ENCODE assay signal across 19 cellular contexts in the genomic region with DNA sequence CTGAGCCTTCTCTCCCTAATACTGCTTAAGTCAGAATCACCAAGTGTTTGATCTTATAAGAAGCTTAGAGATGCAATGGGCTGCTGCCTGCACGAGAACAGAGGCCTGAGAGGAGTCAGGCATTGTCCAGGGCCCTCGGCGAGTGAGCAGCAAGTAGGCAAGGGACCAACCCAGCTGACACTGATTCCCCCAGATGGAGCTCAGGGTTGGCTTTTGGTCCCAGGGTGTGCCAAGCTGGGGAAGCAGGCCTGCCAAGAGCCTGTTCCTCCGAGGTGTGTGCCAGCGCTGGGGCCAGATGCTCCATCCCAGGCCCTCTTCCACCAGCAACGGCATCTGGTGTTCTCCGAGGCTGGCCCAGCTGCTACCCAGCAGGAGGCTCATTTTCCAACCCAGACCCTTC.
DNase-seq lines count a peak whose midpoint lies in the region; ATAC-seq and TF ChIP-seq lines count a peak whose summit lies in the region.
"Had no signal": no experiment of that assay in that cellular context is flagged by ENCODE, and none has a peak within 500 bp of the region (broad histone marks: within the 10 kb centered on the region; RNA-seq: fewer than 3 reads in every experiment).

No MANE protein-coding gene starts in this region.

- ATAC-seq in natural killer cell treated with Interleukin-12 subunit alpha and Interleukin-12 subunit beta and Interleukin-15 and Interleukin-18, amount 100 ng/mL, for 72 hours, result no peak
- ATAC-seq in natural killer cell, result no peak
- no peak for ATAC-seq in CD8-positive, alpha-beta T cell
- ATAC-seq: pancreas had no signal

- H3K27me3 ChIP-seq in mammary epithelial cell (ENCODE audit: insufficient read depth, low read length), result no peaks in the 10 kb centered on the region
- no peaks in the 10 kb centered on the region for H3K27me3 ChIP-seq in CD8-positive, alpha-beta T cell (ENCODE audit: insufficient read depth, low read length)
- H3K27me3 ChIP-seq: BLaER1 treated with 17β-estradiol and CSF1 and Interleukin-3, amounts not matched to agents 10 nM and 100 nM; breast epithelium; pancreas; vagina had no signal

- H3K27ac ChIP-seq in mammary epithelial cell (ENCODE audit: insufficient read depth, low read depth, low read length), result no peak overlapping the region
- no peak overlapping the region for H3K27ac ChIP-seq in CD8-positive, alpha-beta T cell (ENCODE audit: low read depth, low read length)
- H3K27ac ChIP-seq: BLaER1 treated with 17β-estradiol and CSF1 and Interleukin-3, amounts not matched to agents 10 nM and 100 nM; breast epithelium; pancreas; RWPE1; vagina had no signal

- H3K9me3 Mint-ChIP-seq in natural killer cell treated with Interleukin-12 subunit alpha and Interleukin-12 subunit beta and Interleukin-15 and Interleukin-18, amount 100 ng/mL, for 72 hours, result peaks cover 3% of the 10 kb centered on the region
- no peaks in the 10 kb centered on the region for H3K9me3 Mint-ChIP-seq in natural killer cell
- H3K9me3 Mint-ChIP-seq in CD8-positive, alpha-beta T cell, result peaks cover 2% of the 10 kb centered on the region
- H3K9me3 Mint-ChIP-seq: activated CD4-positive, alpha-beta T cell treated with anti-CD3 and anti-CD28 coated beads, Interleukin-2, amount 10 ng/mL, durations not matched to agents 24 days and 14 days had no signal

- peaks cover 5 to 8% of the 10 kb centered on the region in 2 donors for H3K27me3 Mint-ChIP-seq in natural killer cell treated with Interleukin-12 subunit alpha and Interleukin-12 subunit beta and Interleukin-15 and Interleukin-18, amount 100 ng/mL, for 72 hours
- H3K27me3 Mint-ChIP-seq in natural killer cell (ENCODE audit: low read depth in 2 of 2), result peaks cover 6 to 7% of the 10 kb centered on the region in 2 donors
- H3K27me3 Mint-ChIP-seq in CD8-positive, alpha-beta T cell (ENCODE audit: low read depth), result no peaks in the 10 kb centered on the region
- H3K27me3 Mint-ChIP-seq: activated CD4-positive, alpha-beta T cell treated with anti-CD3 and anti-CD28 coated beads, Interleukin-2, amount 10 ng/mL, durations not matched to agents 24 days and 14 days had no signal

- POLR2A ChIA-PET in CD8-positive, alpha-beta T cell (lab: Charles Lee), result no interaction called here

- H3K79me2 ChIP-seq in mammary epithelial cell (ENCODE audit: insufficient read depth, low read length), result no peaks in the 10 kb centered on the region

- H3K36me3 ChIP-seq in mammary epithelial cell (ENCODE audit: insufficient read depth, low read length), result no peaks in the 10 kb centered on the region
- no peaks in the 10 kb centered on the region for H3K36me3 ChIP-seq in CD8-positive, alpha-beta T cell (ENCODE audit: insufficient read depth, low read length)
- H3K36me3 ChIP-seq: BLaER1 treated with 17β-estradiol and CSF1 and Interleukin-3, amounts not matched to agents 10 nM and 100 nM; breast epithelium; pancreas; vagina had no signal

- peak; percentile 42 for DNase-seq in natural killer cell treated with Interleukin-12 subunit alpha and Interleukin-12 subunit beta and Interleukin-15 and Interleukin-18, amount 100 ng/mL, for 72 hours (ENCODE audit: low spot score)
- DNase-seq in natural killer cell, result no peak
- peak; percentile 30 for DNase-seq in cerebellum (ENCODE audit: low spot score)
- peak; percentile 38 for DNase-seq in inferior parietal cortex (ENCODE audit: extremely low spot score)
- peak; percentile 74 for DNase-seq in superior temporal gyrus (ENCODE audit: extremely low spot score)
- DNase-seq in central memory CD4-positive, alpha-beta T cell, result no peak
- no peak for DNase-seq in mammary epithelial cell
- no peak for DNase-seq in CD8-positive, alpha-beta T cell
- DNase-seq: activated CD4-positive, alpha-beta T cell treated with anti-CD3 and anti-CD28 coated beads, Interleukin-2, amount 10 ng/mL, durations not matched to agents 24 days and 14 days; erythroblast; H9; NCI-H345; pancreas had no signal

- H4K20me1 ChIP-seq in mammary epithelial cell (ENCODE audit: insufficient read depth, low read length), result no peaks in the 10 kb centered on the region
- H4K20me1 ChIP-seq: BLaER1 treated with 17β-estradiol and CSF1 and Interleukin-3, amounts not matched to agents 10 nM and 100 nM had no signal

- no peak overlapping the region for H3K27ac Mint-ChIP-seq in natural killer cell treated with Interleukin-12 subunit alpha and Interleukin-12 subunit beta and Interleukin-15 and Interleukin-18, amount 100 ng/mL, for 72 hours
- no peak overlapping the region for H3K27ac Mint-ChIP-seq in natural killer cell
- H3K27ac Mint-ChIP-seq in CD8-positive, alpha-beta T cell, result no peak overlapping the region
- H3K27ac Mint-ChIP-seq: activated CD4-positive, alpha-beta T cell treated with anti-CD3 and anti-CD28 coated beads, Interleukin-2, amount 10 ng/mL, durations not matched to agents 24 days and 14 days; activated T-helper 2 cell treated with anti-CD3 and anti-CD28 coated beads, Interferon-gamma antibody, Interleukin-2, Interleukin-4, amounts not matched to agents 10 μg/mL and 5 μg/mL and 100 μg/mL, durations not matched to agents 14 hours and 24 hours and 36 hours; H9 had no signal

- no peaks in the 10 kb centered on the region for H3K36me3 Mint-ChIP-seq in natural killer cell treated with Interleukin-12 subunit alpha and Interleukin-12 subunit beta and Interleukin-15 and Interleukin-18, amount 100 ng/mL, for 72 hours
- H3K36me3 Mint-ChIP-seq in natural killer cell, result no peaks in the 10 kb centered on the region
- no peaks in the 10 kb centered on the region for H3K36me3 Mint-ChIP-seq in CD8-positive, alpha-beta T cell

- no TSS peak for BruUV-seq in mammary epithelial cell (replicated peaks; lab: Mats Ljungman, UMichigan)

- H3K4me1 ChIP-seq in mammary epithelial cell (ENCODE audit: insufficient read depth, low read length), result no peaks in the 10 kb centered on the region
- H3K4me1 ChIP-seq in CD8-positive, alpha-beta T cell (ENCODE audit: insufficient read depth, low read length), result no peaks in the 10 kb centered on the region
- H3K4me1 ChIP-seq: BLaER1 treated with 17β-estradiol and CSF1 and Interleukin-3, amounts not matched to agents 10 nM and 100 nM; breast epithelium; pancreas had no signal

- dilution Hi-C loops in mammary epithelial cell (cut with HindIII; ENCODE audit: low sequenced_read_pairs), result no loop called here

- no peak overlapping the region for H3K9ac ChIP-seq in mammary epithelial cell (ENCODE audit: insufficient read depth, low read length)
- H3K9ac ChIP-seq: BLaER1 treated with 17β-estradiol and CSF1 and Interleukin-3, amounts not matched to agents 10 nM and 100 nM had no signal

- in situ Hi-C loops in mammary epithelial cell (cut with MboI; ENCODE audit: low sequenced_read_pairs in 2 of 2), result no loop called here

- intact Hi-C loops in natural killer cell (cut with micrococcal nuclease) (no loop called here), mammary epithelial cell (cut with micrococcal nuclease) (no loop called here)
- intact Hi-C loops in CD8-positive, alpha-beta T cell (cut with DNase I, micrococcal nuclease), result no loop called here

- no peak overlapping the region for H3K4me3 Mint-ChIP-seq in natural killer cell treated with Interleukin-12 subunit alpha and Interleukin-12 subunit beta and Interleukin-15 and Interleukin-18, amount 100 ng/mL, for 72 hours
- no peak overlapping the region for H3K4me3 Mint-ChIP-seq in natural killer cell
- H3K4me3 Mint-ChIP-seq in CD8-positive, alpha-beta T cell, result no peak overlapping the region
- H3K4me3 Mint-ChIP-seq: activated CD4-positive, alpha-beta T cell treated with anti-CD3 and anti-CD28 coated beads, Interleukin-2, amount 10 ng/mL, durations not matched to agents 24 days and 14 days; H9 had no signal

- H2AFZ ChIP-seq in mammary epithelial cell (ENCODE audit: low read depth, low read length), result no peak overlapping the region

- no peaks in the 10 kb centered on the region for H3K4me1 Mint-ChIP-seq in natural killer cell treated with Interleukin-12 subunit alpha and Interleukin-12 subunit beta and Interleukin-15 and Interleukin-18, amount 100 ng/mL, for 72 hours (ENCODE audit: low read depth in 2 of 2)
- no peaks in the 10 kb centered on the region for H3K4me1 Mint-ChIP-seq in natural killer cell
- H3K4me1 Mint-ChIP-seq in CD8-positive, alpha-beta T cell (ENCODE audit: low read depth), result no peaks in the 10 kb centered on the region
- H3K4me1 Mint-ChIP-seq: activated CD4-positive, alpha-beta T cell treated with anti-CD3 and anti-CD28 coated beads, Interleukin-2, amount 10 ng/mL, durations not matched to agents 24 days and 14 days had no signal

- CTCF ChIA-PET in mammary epithelial cell (lab: Charles Lee; ENCODE audit: low non-redundant PET), result no interaction called here
- CTCF ChIA-PET in CD8-positive, alpha-beta T cell (lab: Charles Lee), result interaction anchor here (0.6 kb wide), 1 partner anchor 10 kb away, joined by 3 read pairs; no protein-coding TSS in a partner anchor

- no peaks in the 10 kb centered on the region for H3K9me3 ChIP-seq in mammary epithelial cell (replicated peaks; ENCODE audit: insufficient read depth, low read length)
- H3K9me3 ChIP-seq in CD8-positive, alpha-beta T cell (ENCODE audit: low read length), result no peaks in the 10 kb centered on the region
- H3K9me3 ChIP-seq: breast epithelium, pancreas, vagina had no signal

- no peak overlapping the region for H3K4me3 ChIP-seq in mammary epithelial cell (replicated peaks in 1 of 3; ENCODE audit: insufficient read depth in 1 of 3, low read depth in 2 of 3, low read length in 3 of 3)
- H3K4me3 ChIP-seq in CD8-positive, alpha-beta T cell (ENCODE audit: low read depth, low read length), result no peak overlapping the region
- H3K4me3 ChIP-seq: BLaER1 treated with 17β-estradiol and CSF1 and Interleukin-3, amounts not matched to agents 10 nM and 100 nM; breast epithelium; pancreas; smooth muscle cell; vagina had no signal

- no peak for TF ChIP-seq CTCF in natural killer cell (IDR thresholded peaks at IDR 0.05)
- no peak for TF ChIP-seq CTCF in mammary epithelial cell (conservative IDR thresholded peaks at IDR 0.05 in 1 of 2, IDR thresholded peaks at IDR 0.05 in 1 of 2; ENCODE audit: extremely low read depth in 1 of 2, insufficient read depth in 1 of 2, low read depth in 1 of 2, low read length in 2 of 2)
- no peak for TF ChIP-seq CTCF in CD8-positive, alpha-beta T cell (IDR thresholded peaks at IDR 0.05)

- H3K4me2 ChIP-seq in mammary epithelial cell (ENCODE audit: insufficient read depth, low read depth, low read length), result no peak overlapping the region
- H3K4me2 ChIP-seq: BLaER1 treated with 17β-estradiol and CSF1 and Interleukin-3, amounts not matched to agents 10 nM and 100 nM; smooth muscle cell had no signal

- WGBS in mammary epithelial cell (ENCODE audit: low coverage, missing lambda C conversion rate), result 90% methylated on average over 6 of the region's 7 CpGs

Comparison
In these comparisons a context has a peak if more than half of its experiments do, and no peak if none do; other contexts are left out.
1. DNase-seq: peak in natural killer cell treated with Interleukin-12 subunit alpha and Interleukin-12 subunit beta and Interleukin-15 and Interleukin-18, amount 100 ng/mL, for 72 hours (single experiment), cerebellum (single experiment), inferior parietal cortex (single experiment) and superior temporal gyrus (single experiment); none in natural killer cell (single experiment), central memory CD4-positive, alpha-beta T cell (single experiment), mammary epithelial cell (single experiment) and CD8-positive, alpha-beta T cell (0 of 7).